8 cellular contexts compared by ENCODE assay signal in the genomic region with DNA sequence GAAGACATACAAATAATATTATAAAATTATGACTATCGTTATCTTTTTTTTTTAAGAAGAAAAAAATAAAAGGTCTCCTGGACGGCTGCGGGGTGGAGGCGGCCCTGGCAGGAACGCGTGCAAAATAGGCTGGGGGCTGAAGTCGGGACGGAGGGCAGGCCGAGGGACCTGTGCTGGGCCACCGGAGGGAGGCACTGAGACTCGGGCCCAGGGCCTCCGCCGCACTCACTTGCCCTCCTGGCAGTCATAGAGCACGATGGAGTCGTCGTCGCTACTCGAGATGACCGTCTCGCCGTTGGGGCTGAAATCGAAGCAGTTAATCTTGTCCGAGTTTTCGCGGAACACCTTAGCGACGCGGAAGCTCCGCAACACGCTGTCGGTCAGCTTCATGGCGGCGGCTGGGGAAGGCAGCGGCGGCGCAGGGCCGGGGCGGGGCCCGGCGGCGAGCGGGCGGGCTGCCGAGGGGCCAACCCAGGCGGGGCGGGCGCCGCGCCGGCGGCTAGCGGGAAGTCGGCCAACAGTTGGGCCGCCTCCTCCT. TPM values are rescaled to one million over a fixed set of nuclear protein-coding genes. Genes with fewer than 3 reads are reported as not detected.
DNase-seq lines count a peak whose midpoint lies in the region; ATAC-seq and TF ChIP-seq lines count a peak whose summit lies in the region.

No MANE protein-coding gene starts in this region.

- H3K36me3 ChIP-seq in CD4-positive, CD25-positive, alpha-beta regulatory T cell (ENCODE audit: control insufficient read depth, insufficient read depth, low read length) = peaks cover 9% of the 10 kb centered on the region
- peaks cover 14% of the 10 kb centered on the region for H3K36me3 ChIP-seq in SJCRH30
- H3K36me3 ChIP-seq in breast epithelium = no peaks in the 10 kb centered on the region
- H3K36me3 ChIP-seq in kidney epithelial cell (ENCODE audit: control insufficient read depth, insufficient read depth, low read length) = no peaks in the 10 kb centered on the region

- peaks cover 79% of the 10 kb centered on the region for H3K4me1 ChIP-seq in CD4-positive, CD25-positive, alpha-beta regulatory T cell (ENCODE audit: control insufficient read depth, insufficient read depth, low read length, poor library complexity, severe bottlenecking)
- peaks cover 20% of the 10 kb centered on the region for H3K4me1 ChIP-seq in SJCRH30
- H3K4me1 ChIP-seq in breast epithelium = peaks cover 0 to 23% of the 10 kb centered on the region in 2 donors

- no peaks in the 10 kb centered on the region for H3K27me3 Mint-ChIP-seq in CD4-positive, CD25-positive, alpha-beta regulatory T cell

- DNase-seq in CD4-positive, CD25-positive, alpha-beta regulatory T cell = peak in 2 of 3 donors; percentile 66 to 73
- peak; percentile 68 for DNase-seq in GM19238 (ENCODE audit: insufficient read length, low spot score)
- peak; percentile 68 to 70 for DNase-seq in SJCRH30
- peak in 1 of 2 donors; percentile 36 for DNase-seq in breast epithelium (ENCODE audit: low spot score in 2 of 2)
- no peak for DNase-seq in kidney epithelial cell (ENCODE audit: low read depth)
- DNase-seq in stimulated activated CD4-positive, alpha-beta T cell treated with anti-CD3 and anti-CD28 coated beads, Interleukin-4, amount 100 ng/mL, for 24 hours = peak; percentile 67
- no peak for DNase-seq in cortex of kidney (lab: John Stamatoyannopoulos, UW)

- ATAC-seq in CD4-positive, CD25-positive, alpha-beta regulatory T cell (ENCODE audit: low read depth in 2 of 2) = peak; percentile 57 to 62
- ATAC-seq in HG03196 (IDR thresholded peaks at IDR 0.05; ENCODE audit: unreplicated experiment) = peak; percentile 51

- H3K9me3 ChIP-seq in CD4-positive, CD25-positive, alpha-beta regulatory T cell (ENCODE audit: control insufficient read depth in 2 of 2, low read length in 2 of 2) = no peaks in the 10 kb centered on the region
- H3K9me3 ChIP-seq in SJCRH30 (replicated peaks) (no peaks in the 10 kb centered on the region), breast epithelium (no peaks in the 10 kb centered on the region)

- H3K4me3 Mint-ChIP-seq in CD4-positive, CD25-positive, alpha-beta regulatory T cell = peak overlapping the region; percentile 97 to 99 (median 98)

- no peaks in the 10 kb centered on the region for H3K9me3 Mint-ChIP-seq in CD4-positive, CD25-positive, alpha-beta regulatory T cell

- TF ChIP-seq CTCF in breast epithelium (IDR thresholded peaks at IDR 0.05) (peak in 2 of 3 donors; percentile 16 to 52), kidney epithelial cell (IDR thresholded peaks at IDR 0.05; ENCODE audit: insufficient read depth, low read length, poor library complexity, severe bottlenecking) (peak; percentile 42)

- H3K27ac ChIP-seq in CD4-positive, CD25-positive, alpha-beta regulatory T cell (ENCODE audit: insufficient read depth, low read length, poor library complexity, severe bottlenecking) = peak overlapping the region; percentile 92
- peak overlapping the region; percentile 83 for H3K27ac ChIP-seq in SJCRH30
- peak overlapping the region; percentile 94 to 99 for H3K27ac ChIP-seq in breast epithelium

- peak overlapping the region; percentile 52 to 99 (median 98) for H3K27ac Mint-ChIP-seq in CD4-positive, CD25-positive, alpha-beta regulatory T cell

- peaks cover 20% of the 10 kb centered on the region for H3K36me3 Mint-ChIP-seq in CD4-positive, CD25-positive, alpha-beta regulatory T cell

- no peaks in the 10 kb centered on the region for H3K27me3 ChIP-seq in CD4-positive, CD25-positive, alpha-beta regulatory T cell (ENCODE audit: control insufficient read depth, insufficient read depth, low read length)
- H3K27me3 ChIP-seq in SJCRH30 = no peaks in the 10 kb centered on the region
- no peaks in the 10 kb centered on the region for H3K27me3 ChIP-seq in breast epithelium
- no peaks in the 10 kb centered on the region for H3K27me3 ChIP-seq in kidney epithelial cell (ENCODE audit: control insufficient read depth, insufficient read depth, low read length)

- no peak for TF ChIP-seq POLR2A in breast epithelium (IDR thresholded peaks at IDR 0.05)

- peaks cover 16 to 83% (median 58%) of the 10 kb centered on the region in 4 donors for H3K4me1 Mint-ChIP-seq in CD4-positive, CD25-positive, alpha-beta regulatory T cell

- intact Hi-C loops in breast epithelium (cut with DNase I; ENCODE audit: low total_unique reads) = no loop called here

- H3K4me3 ChIP-seq in CD4-positive, CD25-positive, alpha-beta regulatory T cell (ENCODE audit: low read depth, low read length) = peak overlapping the region; percentile 98
- H3K4me3 ChIP-seq in SJCRH30 (peak overlapping the region; percentile 90), breast epithelium (peak overlapping the region; percentile 83 to 86 (median 85)), kidney epithelial cell (ENCODE audit: low read depth, low read length) (peak overlapping the region; percentile 100)

RNA-seq across cellular contexts. Expression of a gene that starts 0.4 kb away (rescaled TPM):
- 116 TPM for total RNA-seq in CD4-positive, CD25-positive, alpha-beta regulatory T cell
- 100 to 1,000 TPM in 2 of 4 donors, 10 to 100 TPM in 2; 85.9 to 111 (median 103) TPM for polyA plus RNA-seq in CD4-positive, CD25-positive, alpha-beta regulatory T cell
- total RNA-seq in SJCRH30 (2014; rRNA removed; shearing (Covaris generic)) = 93.9 and 97.1 TPM in 2 replicates
- total RNA-seq in breast epithelium (10 to 100 TPM; 49.6 to 53.1 (median 52.1) TPM), kidney epithelial cell (47.6 and 49.0 TPM in 2 replicates)

RNA-seq across cellular contexts. Expression of a gene that starts 9.6 kb away (rescaled TPM):
- total RNA-seq in CD4-positive, CD25-positive, alpha-beta regulatory T cell = 41.8 TPM
- polyA plus RNA-seq in CD4-positive, CD25-positive, alpha-beta regulatory T cell = 10 to 100 TPM; 11.1 to 17.9 (median 13.1) TPM
- total RNA-seq in SJCRH30 (2014; rRNA removed; shearing (Covaris generic)) = 5.5 and 6.5 TPM in 2 replicates
- total RNA-seq in breast epithelium (10 to 100 TPM in 1 of 3 donors, 1 to 10 TPM in 2; 7.3 to 17.8 (median 9.5) TPM), kidney epithelial cell (13.2 and 13.5 TPM in 2 replicates)

RNA-seq across cellular contexts. Expression of a gene that starts 32.5 kb away (rescaled TPM):
- total RNA-seq in CD4-positive, CD25-positive, alpha-beta regulatory T cell = 80.7 TPM
- 100 to 1,000 TPM in 1 of 4 donors, 10 to 100 TPM in 3; 55.5 to 104 (median 74.9) TPM for polyA plus RNA-seq in CD4-positive, CD25-positive, alpha-beta regulatory T cell
- total RNA-seq in SJCRH30 (2014; rRNA removed; shearing (Covaris generic)) = 6.1 and 7.6 TPM in 2 replicates
- 10 to 100 TPM; 15.4 to 31.2 (median 20.2) TPM for total RNA-seq in breast epithelium
- 6.1 and 8.8 TPM in 2 replicates for total RNA-seq in kidney epithelial cell

RNA-seq across cellular contexts. Expression of a gene that starts 38.1 kb away (rescaled TPM):
- total RNA-seq in CD4-positive, CD25-positive, alpha-beta regulatory T cell = 59.8 TPM
- polyA plus RNA-seq in CD4-positive, CD25-positive, alpha-beta regulatory T cell = 1 to 10 TPM in 1 of 4 donors, under 1 TPM in 3; 0.39 to 1.1 (median 0.58) TPM
- 0.14 and 0.33 TPM in 2 replicates for total RNA-seq in SJCRH30 (2014; rRNA removed; shearing (Covaris generic))
- total RNA-seq in breast epithelium = 10 to 100 TPM in 2 of 3 donors, 1 to 10 TPM in 1; 7.5 to 11.5 (median 10.8) TPM
- total RNA-seq in kidney epithelial cell = 0.96 and 2.9 TPM in 2 replicates

RNA-seq across cellular contexts. Expression of a gene that starts 39.1 kb away (rescaled TPM):
- 62.4 TPM for total RNA-seq in CD4-positive, CD25-positive, alpha-beta regulatory T cell
- polyA plus RNA-seq in CD4-positive, CD25-positive, alpha-beta regulatory T cell = 100 to 1,000 TPM; 116 to 142 (median 131) TPM
- 32.3 and 32.7 TPM in 2 replicates for total RNA-seq in SJCRH30 (2014; rRNA removed; shearing (Covaris generic))
- 10 to 100 TPM; 52.7 to 84.5 (median 65.2) TPM for total RNA-seq in breast epithelium
- 159 and 194 TPM in 2 replicates for total RNA-seq in kidney epithelial cell

Comparison
In these comparisons a context has a peak if more than half of its experiments do, and no peak if none do; other contexts are left out.
1. DNase-seq: peak in CD4-positive, CD25-positive, alpha-beta regulatory T cell (2 of 3), GM19238 (single experiment), SJCRH30 (2 of 2) and stimulated activated CD4-positive, alpha-beta T cell treated with anti-CD3 and anti-CD28 coated beads, Interleukin-4, amount 100 ng/mL, for 24 hours (single experiment); none in kidney epithelial cell (single experiment) and cortex of kidney (single experiment).
2. Peak in every context shown above with its lines, with median percentiles within 50 percentile points of each other: H3K27ac ChIP-seq and H3K4me3 ChIP-seq.